29 cellular contexts compared by ENCODE assay signal in genomic region chr10:88762906-88763305, GRCh38.
"Had no signal": no experiment of that assay in that cellular context is flagged by ENCODE, and none has a peak within 500 bp of the region (broad histone marks: within the 10 kb centered on the region; RNA-seq: fewer than 3 reads in every experiment).

No MANE protein-coding gene starts in this region.

- H3K27me3 ChIP-seq: ascending aorta, breast epithelium, cardiac muscle cell, dorsolateral prefrontal cortex, esophagus squamous epithelium, gastroesophageal sphincter had no signal

- H3K9me3 ChIP-seq: ascending aorta, breast epithelium, esophagus squamous epithelium, gastroesophageal sphincter had no signal

- H3K4me3 ChIP-seq: ascending aorta, breast epithelium, cardiac muscle cell, coronary artery, dorsolateral prefrontal cortex, esophagus squamous epithelium, gastroesophageal sphincter had no signal

- H3K4me1 ChIP-seq: ascending aorta, breast epithelium, esophagus squamous epithelium, gastroesophageal sphincter had no signal

- H3K36me3 ChIP-seq: ascending aorta, breast epithelium, cardiac muscle cell, esophagus squamous epithelium, gastroesophageal sphincter had no signal

- ATAC-seq: activated CD4-positive, alpha-beta T cell treated with anti-CD3 and anti-CD28 coated beads for 36 hours; activated naive CD4-positive, alpha-beta T cell treated with anti-CD3 and anti-CD28 coated beads, Interleukin-2, amount 50 U/mL, for 72 hours; activated T-cell treated with anti-CD3 and anti-CD28 coated beads, Interleukin-2, amount 50 U/mL, for 72 hours; gastroesophageal sphincter; T-helper 17 cell had no signal

- H3K27ac ChIP-seq: ascending aorta, breast epithelium, cardiac muscle cell, coronary artery, dorsolateral prefrontal cortex, esophagus squamous epithelium, gastroesophageal sphincter had no signal

- DNase-seq: activated CD4-positive, alpha-beta memory T cell treated with anti-CD3 and anti-CD28 coated beads, Interleukin-2, amount 10 ng/mL, durations not matched to agents 7 days and 5 days; activated CD4-positive, alpha-beta T cell treated with anti-CD3 and anti-CD28 coated beads for 36 hours; activated CD4-positive, alpha-beta T cell treated with anti-CD3 and anti-CD28 coated beads, Interleukin-2, amount 10 ng/mL, durations not matched to agents 7 days and 5 days; activated CD4-positive, alpha-beta T cell treated with anti-CD3 and anti-CD28 coated beads, Interleukin-2, amount 50 U/mL, for 4 hours; activated CD4-positive, CD25-positive, alpha-beta regulatory T cell; activated CD4-positive, CD25-positive, alpha-beta regulatory T cell treated with anti-CD3 and anti-CD28 coated beads, Interleukin-2, amount 50 U/mL, for 72 hours; activated CD8-positive, alpha-beta memory T cell treated with anti-CD3 and anti-CD28 coated beads, Interleukin-2, amount 50 U/mL, for 48 hours; activated gamma-delta T cell; activated naive CD4-positive, alpha-beta T cell; activated naive CD4-positive, alpha-beta T cell treated with anti-CD3 and anti-CD28 coated beads, Interleukin-2, amount 10 ng/mL, durations not matched to agents 7 days and 5 days; activated naive CD8-positive, alpha-beta T cell treated with anti-CD3 and anti-CD28 coated beads, Interleukin-2, amount 10 ng/mL, durations not matched to agents 7 days and 5 days; activated T-cell treated with anti-CD3 and anti-CD28 coated beads for 4 hours; activated T-cell treated with anti-CD3 and anti-CD28 coated beads, Interleukin-2, amount 50 U/mL, for 24 hours; activated T-cell treated with anti-CD3 and anti-CD28 coated beads, Interleukin-2, amount 50 U/mL, for 72 hours; central memory CD4-positive, alpha-beta T cell; cerebellar nuclear complex; dorsolateral prefrontal cortex; effector memory CD4-positive, alpha-beta T cell; endodermal cell; esophagus squamous epithelium; foreskin melanocyte; hippocampal formation; T-helper 17 cell had no signal
